In the genomic region with DNA sequence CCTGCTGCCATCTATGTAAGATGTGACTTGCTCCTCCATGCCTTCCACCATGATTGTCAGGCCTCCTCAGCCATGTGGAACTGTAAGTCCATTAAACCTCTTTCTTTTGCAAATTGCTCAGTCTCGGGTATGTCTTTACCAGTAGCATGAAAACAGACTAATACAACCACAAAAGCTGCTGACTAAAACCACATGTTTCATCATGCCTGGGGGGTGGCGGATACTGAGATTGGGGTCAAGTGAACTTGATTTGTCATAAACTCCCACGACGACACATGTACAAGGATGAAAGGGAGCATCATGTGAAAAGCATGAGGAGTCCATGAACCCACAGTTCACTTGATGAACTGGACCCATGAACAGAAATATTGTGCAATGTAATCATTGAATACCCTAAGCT, we compare ENCODE assay signal across 16 cellular contexts.
DNase-seq lines count a peak whose midpoint lies in the region; ATAC-seq, FAIRE-seq and TF ChIP-seq lines count a peak whose summit lies in the region.
"Had no signal": no experiment of that assay in that cellular context is flagged by ENCODE, and none has a peak within 500 bp of the region (broad histone marks: within the 10 kb centered on the region; RNA-seq: fewer than 3 reads in every experiment).

No MANE protein-coding gene starts in this region.

- H3K27me3 ChIP-seq in astrocyte (ENCODE audit: insufficient read depth, low read length) (no peaks in the 10 kb centered on the region), esophagus squamous epithelium (no peaks in the 10 kb centered on the region)
- H3K27me3 ChIP-seq: colonic mucosa, MG63, thyroid gland had no signal

- no peak overlapping the region for H3K9ac ChIP-seq in astrocyte (ENCODE audit: low read length)

- ATAC-seq in GM19035 (IDR thresholded peaks at IDR 0.05; ENCODE audit: unreplicated experiment): no peak
- no peak for ATAC-seq in Right ventricle myocardium superior (ENCODE audit: poor library complexity)
- ATAC-seq: natural killer cell, sciatic nerve had no signal

- H3K4me1 Mint-ChIP-seq in astrocyte (ENCODE audit: low read depth, unreplicated experiment): peaks cover 32% of the 10 kb centered on the region
- H3K4me1 Mint-ChIP-seq: natural killer cell had no signal

- no peaks in the 10 kb centered on the region for H3K9me3 ChIP-seq in astrocyte (ENCODE audit: insufficient read depth, low read depth, low read length)
- no peaks in the 10 kb centered on the region for H3K9me3 ChIP-seq in esophagus squamous epithelium
- H3K9me3 ChIP-seq: colonic mucosa, MG63, thyroid gland had no signal

- no peak for FAIRE-seq in astrocyte (lab: Jason Lieb, UNC)

- intact Hi-C loops in esophagus squamous epithelium (cut with DNase I) (no loop called here), Right ventricle myocardium superior (cut with DNase I) (no loop called here)

- H3K27ac Mint-ChIP-seq in astrocyte (ENCODE audit: unreplicated experiment): peak overlapping the region; percentile 80
- H3K27ac Mint-ChIP-seq: activated naive CD8-positive, alpha-beta T cell; CD4-positive, alpha-beta T cell; natural killer cell had no signal

- no peak overlapping the region for H2AFZ ChIP-seq in astrocyte (ENCODE audit: low read depth, low read length)

- peaks cover 2% of the 10 kb centered on the region for H3K36me3 Mint-ChIP-seq in astrocyte (ENCODE audit: low read depth, unreplicated experiment)
- H3K36me3 Mint-ChIP-seq: activated naive CD8-positive, alpha-beta T cell; natural killer cell had no signal

- peaks cover 28% of the 10 kb centered on the region for H3K4me1 ChIP-seq in astrocyte (ENCODE audit: insufficient read depth, low read length)
- no peaks in the 10 kb centered on the region for H3K4me1 ChIP-seq in esophagus squamous epithelium
- H3K4me1 ChIP-seq: colonic mucosa, thyroid gland had no signal

- no peak overlapping the region for H3K4me2 ChIP-seq in astrocyte (ENCODE audit: low read length)

- H3K4me3 ChIP-seq in AG10803 (ENCODE audit: low read length): no peak overlapping the region
- H3K4me3 ChIP-seq in astrocyte (ENCODE audit: insufficient read depth, low read depth, low read length): no peak overlapping the region
- H3K4me3 ChIP-seq in esophagus squamous epithelium: no peak overlapping the region
- H3K4me3 ChIP-seq: colonic mucosa, MG63, thyroid gland had no signal

- peak; percentile 64 for DNase-seq in AG10803 (ENCODE audit: low read depth)
- DNase-seq in ELR (ENCODE audit: low read depth): peak; percentile 52
- DNase-seq in astrocyte (ENCODE audit: low read depth): peak; percentile 95
- DNase-seq in glomerular visceral epithelial cell (ENCODE audit: extremely low spot score): peak; percentile 2
- no peak for DNase-seq in esophagus squamous epithelium (lab: John Stamatoyannopoulos, UW)
- no peak for DNase-seq in NCI-H2171 treated with DMSO at 0.1 percent for 48 hours (lab: John Stamatoyannopoulos, UW)
- DNase-seq in Right ventricle myocardium superior: no peak
- DNase-seq: CD4-positive, alpha-beta T cell; colonic mucosa; MG63; natural killer cell; OCI-M1; thyroid gland had no signal

- H3K79me2 ChIP-seq in astrocyte (ENCODE audit: insufficient read depth, low read length): no peaks in the 10 kb centered on the region

- no peaks in the 10 kb centered on the region for H3K27me3 Mint-ChIP-seq in astrocyte (ENCODE audit: low read depth, unreplicated experiment)
- H3K27me3 Mint-ChIP-seq: CD4-positive, alpha-beta T cell had no signal

- no peak for TF ChIP-seq POLR2A in esophagus squamous epithelium (IDR thresholded peaks at IDR 0.05)

- H3K36me3 ChIP-seq in astrocyte (ENCODE audit: insufficient read depth, low read length): no peaks in the 10 kb centered on the region
- H3K36me3 ChIP-seq in esophagus squamous epithelium: no peaks in the 10 kb centered on the region
- H3K36me3 ChIP-seq: colonic mucosa, MG63, thyroid gland had no signal

- H4K20me1 ChIP-seq in astrocyte (ENCODE audit: insufficient read depth, low read length): no peaks in the 10 kb centered on the region

- no peak for TF ChIP-seq CTCF in AG10803 (conservative IDR thresholded peaks at IDR 0.05; ENCODE audit: low read length)
- TF ChIP-seq CTCF in astrocyte (IDR thresholded peaks at IDR 0.05; ENCODE audit: insufficient read depth, low read depth, low read length): no peak
- no peak for TF ChIP-seq CTCF in esophagus squamous epithelium (IDR thresholded peaks at IDR 0.05)

- H3K27ac ChIP-seq in astrocyte (ENCODE audit: low read depth, low read length): peak overlapping the region; percentile 75
- no peak overlapping the region for H3K27ac ChIP-seq in esophagus squamous epithelium
- H3K27ac ChIP-seq: colonic mucosa, thyroid gland had no signal

- WGBS in esophagus squamous epithelium, 2 donors: 74 to 75% methylated on average over 4 of the region's 4 CpGs

- H3K4me3 Mint-ChIP-seq in astrocyte (ENCODE audit: unreplicated experiment): no peak overlapping the region
- H3K4me3 Mint-ChIP-seq: activated naive CD8-positive, alpha-beta T cell; CD4-positive, alpha-beta T cell; natural killer cell had no signal

- H3K9me3 Mint-ChIP-seq in astrocyte (ENCODE audit: unreplicated experiment): peaks cover 10% of the 10 kb centered on the region

Comparison
In these comparisons a context has a peak if more than half of its experiments do, and no peak if none do; other contexts are left out.
1. DNase-seq: peak in AG10803 (single experiment), ELR (single experiment), astrocyte (single experiment) and glomerular visceral epithelial cell (single experiment); none in esophagus squamous epithelium (single experiment), NCI-H2171 treated with DMSO at 0.1 percent for 48 hours (single experiment) and Right ventricle myocardium superior (single experiment).